In the genomic region with DNA sequence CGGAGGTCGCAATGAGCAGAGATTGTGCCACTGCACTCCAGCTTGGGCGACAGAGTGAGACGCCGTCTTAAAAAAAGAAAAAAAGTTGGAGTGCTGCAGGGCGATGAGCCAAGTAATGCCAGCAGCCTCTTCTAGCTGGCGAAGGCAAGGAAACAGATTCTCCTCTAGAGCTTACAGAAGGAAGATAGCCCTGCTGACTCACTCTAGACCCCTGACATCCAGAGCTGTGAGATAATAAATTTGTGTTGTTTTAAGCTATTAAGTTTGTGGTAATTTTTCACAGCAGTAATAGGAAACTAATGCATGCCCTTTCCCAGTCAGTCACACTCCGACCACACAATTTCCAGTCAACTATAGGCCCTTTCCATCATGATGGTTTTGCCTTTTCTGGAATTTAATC, we compare ENCODE assay signal across 1 cellular context.
TF ChIP-seq lines count a peak whose summit lies in the region.

No MANE protein-coding gene starts in this region.

TF ChIP-seq in K562, 482 proteins besides CTCF, POLR2A, EP300 and RAD21 (continued from another document):
- TF ChIP-seq, protein P1, sequence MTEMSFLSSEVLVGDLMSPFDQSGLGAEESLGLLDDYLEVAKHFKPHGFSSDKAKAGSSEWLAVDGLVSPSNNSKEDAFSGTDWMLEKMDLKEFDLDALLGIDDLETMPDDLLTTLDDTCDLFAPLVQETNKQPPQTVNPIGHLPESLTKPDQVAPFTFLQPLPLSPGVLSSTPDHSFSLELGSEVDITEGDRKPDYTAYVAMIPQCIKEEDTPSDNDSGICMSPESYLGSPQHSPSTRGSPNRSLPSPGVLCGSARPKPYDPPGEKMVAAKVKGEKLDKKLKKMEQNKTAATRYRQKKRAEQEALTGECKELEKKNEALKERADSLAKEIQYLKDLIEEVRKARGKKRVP (CRISPR knock-in tag; IDR thresholded peaks at IDR 0.05), result no peak
- TF ChIP-seq PRPF4 (IDR thresholded peaks at IDR 0.05; ENCODE audit: insufficient read depth, low read depth, low read length, poor library complexity, severe bottlenecking), result no peak
- 0 out of 2 replicates have a peak, but pooled peaks have one; percentile 5 for TF ChIP-seq MAFK (IDR thresholded peaks at IDR 0.05; ENCODE audit: low read length)
- TF ChIP-seq, protein P2, sequence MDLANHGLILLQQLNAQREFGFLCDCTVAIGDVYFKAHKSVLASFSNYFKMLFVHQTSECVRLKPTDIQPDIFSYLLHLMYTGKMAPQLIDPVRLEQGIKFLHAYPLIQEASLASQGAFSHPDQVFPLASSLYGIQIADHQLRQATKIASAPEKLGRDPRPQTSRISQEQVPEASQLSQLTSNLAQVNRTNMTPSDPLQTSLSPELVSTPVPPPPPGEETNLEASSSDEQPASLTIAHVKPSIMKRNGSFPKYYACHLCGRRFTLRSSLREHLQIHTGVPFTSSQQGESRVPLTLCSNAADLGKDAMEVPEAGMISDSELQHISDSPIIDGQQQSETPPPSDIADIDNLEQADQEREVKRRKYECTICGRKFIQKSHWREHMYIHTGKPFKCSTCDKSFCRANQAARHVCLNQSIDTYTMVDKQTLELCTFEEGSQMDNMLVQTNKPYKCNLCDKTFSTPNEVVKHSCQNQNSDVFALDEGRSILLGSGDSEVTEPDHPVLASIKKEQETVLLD (IDR thresholded peaks at IDR 0.05), result no peak
- TF ChIP-seq STAT5A (IDR thresholded peaks at IDR 0.05; ENCODE audit: borderline replicate concordance, low read length), result no peak
- no peak for TF ChIP-seq TCFL5 (CRISPR knock-in tag; conservative IDR thresholded peaks at IDR 0.05)
- TF ChIP-seq TBP (optimal IDR thresholded peaks at IDR 0.05; ENCODE audit: low read depth, low read length), result no peak
- TF ChIP-seq JUND (IDR thresholded peaks at IDR 0.05; ENCODE audit: borderline replicate concordance, low read depth, low read length), result peak; percentile 54; the same call in 1 of the 2 replicates
- no peak for TF ChIP-seq JUND (tag; IDR thresholded peaks at IDR 0.05; ENCODE audit: borderline replicate concordance, low read depth, low read length)
- no peak for TF ChIP-seq IFI16 (CRISPR knock-in tag; IDR thresholded peaks at IDR 0.05)
- TF ChIP-seq CC2D1A (IDR thresholded peaks at IDR 0.05), result no peak
- TF ChIP-seq, protein P3, sequence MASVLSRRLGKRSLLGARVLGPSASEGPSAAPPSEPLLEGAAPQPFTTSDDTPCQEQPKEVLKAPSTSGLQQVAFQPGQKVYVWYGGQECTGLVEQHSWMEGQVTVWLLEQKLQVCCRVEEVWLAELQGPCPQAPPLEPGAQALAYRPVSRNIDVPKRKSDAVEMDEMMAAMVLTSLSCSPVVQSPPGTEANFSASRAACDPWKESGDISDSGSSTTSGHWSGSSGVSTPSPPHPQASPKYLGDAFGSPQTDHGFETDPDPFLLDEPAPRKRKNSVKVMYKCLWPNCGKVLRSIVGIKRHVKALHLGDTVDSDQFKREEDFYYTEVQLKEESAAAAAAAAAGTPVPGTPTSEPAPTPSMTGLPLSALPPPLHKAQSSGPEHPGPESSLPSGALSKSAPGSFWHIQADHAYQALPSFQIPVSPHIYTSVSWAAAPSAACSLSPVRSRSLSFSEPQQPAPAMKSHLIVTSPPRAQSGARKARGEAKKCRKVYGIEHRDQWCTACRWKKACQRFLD (CRISPR knock-in tag; IDR thresholded peaks at IDR 0.05), result no peak
- TF ChIP-seq CEBPB (tag; IDR thresholded peaks at IDR 0.05), result no peak
- TF ChIP-seq NFIX (CRISPR knock-in tag; IDR thresholded peaks at IDR 0.05; ENCODE audit: low read depth), result no peak
- TF ChIP-seq, protein P4, sequence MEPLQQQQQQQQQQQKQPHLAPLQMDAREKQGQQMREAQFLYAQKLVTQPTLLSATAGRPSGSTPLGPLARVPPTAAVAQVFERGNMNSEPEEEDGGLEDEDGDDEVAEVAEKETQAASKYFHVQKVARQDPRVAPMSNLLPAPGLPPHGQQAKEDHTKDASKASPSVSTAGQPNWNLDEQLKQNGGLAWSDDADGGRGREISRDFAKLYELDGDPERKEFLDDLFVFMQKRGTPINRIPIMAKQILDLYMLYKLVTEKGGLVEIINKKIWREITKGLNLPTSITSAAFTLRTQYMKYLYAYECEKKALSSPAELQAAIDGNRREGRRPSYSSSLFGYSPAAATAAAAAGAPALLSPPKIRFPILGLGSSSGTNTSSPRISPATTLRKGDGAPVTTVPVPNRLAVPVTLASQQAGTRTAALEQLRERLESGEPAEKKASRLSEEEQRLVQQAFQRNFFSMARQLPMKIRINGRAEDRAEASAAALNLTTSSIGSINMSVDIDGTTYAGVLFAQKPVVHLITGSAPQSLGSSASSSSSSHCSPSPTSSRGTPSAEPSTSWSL (CRISPR knock-in tag; IDR thresholded peaks at IDR 0.05; ENCODE audit: borderline replicate concordance), result no peak
- no peak for TF ChIP-seq ZNF717 (CRISPR knock-in tag; IDR thresholded peaks at IDR 0.05)
- TF ChIP-seq KDM2B (CRISPR knock-in tag; IDR thresholded peaks at IDR 0.05), result no peak
- TF ChIP-seq ZNF316 (IDR thresholded peaks at IDR 0.05), result 0 out of 2 replicates have a peak, but pooled peaks have one; percentile 16
- TF ChIP-seq ZNF668 (CRISPR knock-in tag; IDR thresholded peaks at IDR 0.05), result no peak
- TF ChIP-seq BDP1 (IDR thresholded peaks at IDR 0.05; ENCODE audit: insufficient read depth, insufficient read length), result no peak
- peak; percentile 41; the same call in 1 of the 2 replicates for TF ChIP-seq C11orf30 (IDR thresholded peaks at IDR 0.05; ENCODE audit: low read depth)
- no peak for TF ChIP-seq TAF15 (IDR thresholded peaks at IDR 0.05; ENCODE audit: low read depth, low read length)
- TF ChIP-seq ZNF274 (IDR thresholded peaks at IDR 0.05; ENCODE audit: borderline replicate concordance, low read depth, low read length), result no peak
- peak in 1 of 2 experiments; percentile 59; a peak in 1 of 4 replicates for TF ChIP-seq ARNT (IDR thresholded peaks at IDR 0.05)
- TF ChIP-seq, protein P5, sequence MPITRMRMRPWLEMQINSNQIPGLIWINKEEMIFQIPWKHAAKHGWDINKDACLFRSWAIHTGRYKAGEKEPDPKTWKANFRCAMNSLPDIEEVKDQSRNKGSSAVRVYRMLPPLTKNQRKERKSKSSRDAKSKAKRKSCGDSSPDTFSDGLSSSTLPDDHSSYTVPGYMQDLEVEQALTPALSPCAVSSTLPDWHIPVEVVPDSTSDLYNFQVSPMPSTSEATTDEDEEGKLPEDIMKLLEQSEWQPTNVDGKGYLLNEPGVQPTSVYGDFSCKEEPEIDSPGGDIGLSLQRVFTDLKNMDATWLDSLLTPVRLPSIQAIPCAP (CRISPR knock-in tag; IDR thresholded peaks at IDR 0.05; ENCODE audit: borderline replicate concordance), result no peak
- TF ChIP-seq, protein P6, sequence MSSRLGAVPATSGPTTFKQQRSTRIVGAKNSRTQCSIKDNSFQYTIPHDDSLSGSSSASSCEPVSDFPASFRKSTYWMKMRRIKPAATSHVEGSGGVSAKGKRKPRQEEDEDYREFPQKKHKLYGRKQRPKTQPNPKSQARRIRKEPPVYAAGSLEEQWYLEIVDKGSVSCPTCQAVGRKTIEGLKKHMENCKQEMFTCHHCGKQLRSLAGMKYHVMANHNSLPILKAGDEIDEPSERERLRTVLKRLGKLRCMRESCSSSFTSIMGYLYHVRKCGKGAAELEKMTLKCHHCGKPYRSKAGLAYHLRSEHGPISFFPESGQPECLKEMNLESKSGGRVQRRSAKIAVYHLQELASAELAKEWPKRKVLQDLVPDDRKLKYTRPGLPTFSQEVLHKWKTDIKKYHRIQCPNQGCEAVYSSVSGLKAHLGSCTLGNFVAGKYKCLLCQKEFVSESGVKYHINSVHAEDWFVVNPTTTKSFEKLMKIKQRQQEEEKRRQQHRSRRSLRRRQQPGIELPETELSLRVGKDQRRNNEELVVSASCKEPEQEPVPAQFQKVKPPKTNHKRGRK (tag; IDR thresholded peaks at IDR 0.05), result no peak
- no peak for TF ChIP-seq TEAD4 (IDR thresholded peaks at IDR 0.05; ENCODE audit: low read length)
- TF ChIP-seq TEAD4 (CRISPR knock-in tag; IDR thresholded peaks at IDR 0.05; ENCODE audit: borderline replicate concordance), result no peak
- no peak for TF ChIP-seq HSF4 (CRISPR knock-in tag; IDR thresholded peaks at IDR 0.05; ENCODE audit: borderline replicate concordance)
- TF ChIP-seq, protein P7, sequence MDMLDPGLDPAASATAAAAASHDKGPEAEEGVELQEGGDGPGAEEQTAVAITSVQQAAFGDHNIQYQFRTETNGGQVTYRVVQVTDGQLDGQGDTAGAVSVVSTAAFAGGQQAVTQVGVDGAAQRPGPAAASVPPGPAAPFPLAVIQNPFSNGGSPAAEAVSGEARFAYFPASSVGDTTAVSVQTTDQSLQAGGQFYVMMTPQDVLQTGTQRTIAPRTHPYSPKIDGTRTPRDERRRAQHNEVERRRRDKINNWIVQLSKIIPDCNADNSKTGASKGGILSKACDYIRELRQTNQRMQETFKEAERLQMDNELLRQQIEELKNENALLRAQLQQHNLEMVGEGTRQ (CRISPR knock-in tag; IDR thresholded peaks at IDR 0.05), result no peak
- no peak for TF ChIP-seq GTF2F1 (IDR thresholded peaks at IDR 0.05; ENCODE audit: low read depth, low read length)
- no peak for TF ChIP-seq ZNF184 (CRISPR knock-in tag; IDR thresholded peaks at IDR 0.05)
- TF ChIP-seq ZNF174 (CRISPR knock-in tag; IDR thresholded peaks at IDR 0.05), result no peak
- TF ChIP-seq ZNF140 (CRISPR knock-in tag; IDR thresholded peaks at IDR 0.05), result no peak
- no peak for TF ChIP-seq COPS2 (conservative IDR thresholded peaks at IDR 0.05)
- TF ChIP-seq ZNF197 (CRISPR knock-in tag; IDR thresholded peaks at IDR 0.05; ENCODE audit: low read depth), result no peak
- TF ChIP-seq ZNF12 (CRISPR knock-in tag; IDR thresholded peaks at IDR 0.05), result no peak
- peak; percentile 34 for TF ChIP-seq NFIC (IDR thresholded peaks at IDR 0.05)
- no peak for TF ChIP-seq CHD4 (IDR thresholded peaks at IDR 0.05; ENCODE audit: insufficient read depth, insufficient replicate concordance, low read depth, low read length, poor library complexity, severe bottlenecking)
- TF ChIP-seq, protein P8, sequence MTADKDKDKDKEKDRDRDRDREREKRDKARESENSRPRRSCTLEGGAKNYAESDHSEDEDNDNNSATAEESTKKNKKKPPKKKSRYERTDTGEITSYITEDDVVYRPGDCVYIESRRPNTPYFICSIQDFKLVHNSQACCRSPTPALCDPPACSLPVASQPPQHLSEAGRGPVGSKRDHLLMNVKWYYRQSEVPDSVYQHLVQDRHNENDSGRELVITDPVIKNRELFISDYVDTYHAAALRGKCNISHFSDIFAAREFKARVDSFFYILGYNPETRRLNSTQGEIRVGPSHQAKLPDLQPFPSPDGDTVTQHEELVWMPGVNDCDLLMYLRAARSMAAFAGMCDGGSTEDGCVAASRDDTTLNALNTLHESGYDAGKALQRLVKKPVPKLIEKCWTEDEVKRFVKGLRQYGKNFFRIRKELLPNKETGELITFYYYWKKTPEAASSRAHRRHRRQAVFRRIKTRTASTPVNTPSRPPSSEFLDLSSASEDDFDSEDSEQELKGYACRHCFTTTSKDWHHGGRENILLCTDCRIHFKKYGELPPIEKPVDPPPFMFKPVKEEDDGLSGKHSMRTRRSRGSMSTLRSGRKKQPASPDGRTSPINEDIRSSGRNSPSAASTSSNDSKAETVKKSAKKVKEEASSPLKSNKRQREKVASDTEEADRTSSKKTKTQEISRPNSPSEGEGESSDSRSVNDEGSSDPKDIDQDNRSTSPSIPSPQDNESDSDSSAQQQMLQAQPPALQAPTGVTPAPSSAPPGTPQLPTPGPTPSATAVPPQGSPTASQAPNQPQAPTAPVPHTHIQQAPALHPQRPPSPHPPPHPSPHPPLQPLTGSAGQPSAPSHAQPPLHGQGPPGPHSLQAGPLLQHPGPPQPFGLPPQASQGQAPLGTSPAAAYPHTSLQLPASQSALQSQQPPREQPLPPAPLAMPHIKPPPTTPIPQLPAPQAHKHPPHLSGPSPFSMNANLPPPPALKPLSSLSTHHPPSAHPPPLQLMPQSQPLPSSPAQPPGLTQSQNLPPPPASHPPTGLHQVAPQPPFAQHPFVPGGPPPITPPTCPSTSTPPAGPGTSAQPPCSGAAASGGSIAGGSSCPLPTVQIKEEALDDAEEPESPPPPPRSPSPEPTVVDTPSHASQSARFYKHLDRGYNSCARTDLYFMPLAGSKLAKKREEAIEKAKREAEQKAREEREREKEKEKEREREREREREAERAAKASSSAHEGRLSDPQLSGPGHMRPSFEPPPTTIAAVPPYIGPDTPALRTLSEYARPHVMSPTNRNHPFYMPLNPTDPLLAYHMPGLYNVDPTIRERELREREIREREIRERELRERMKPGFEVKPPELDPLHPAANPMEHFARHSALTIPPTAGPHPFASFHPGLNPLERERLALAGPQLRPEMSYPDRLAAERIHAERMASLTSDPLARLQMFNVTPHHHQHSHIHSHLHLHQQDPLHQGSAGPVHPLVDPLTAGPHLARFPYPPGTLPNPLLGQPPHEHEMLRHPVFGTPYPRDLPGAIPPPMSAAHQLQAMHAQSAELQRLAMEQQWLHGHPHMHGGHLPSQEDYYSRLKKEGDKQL (CRISPR knock-in tag; IDR thresholded peaks at IDR 0.05; ENCODE audit: borderline replicate concordance), result no peak
- TF ChIP-seq ZNF165 (CRISPR knock-in tag; IDR thresholded peaks at IDR 0.05; ENCODE audit: borderline replicate concordance), result no peak
